9 cellular contexts compared by ENCODE assay signal in the genomic region with DNA sequence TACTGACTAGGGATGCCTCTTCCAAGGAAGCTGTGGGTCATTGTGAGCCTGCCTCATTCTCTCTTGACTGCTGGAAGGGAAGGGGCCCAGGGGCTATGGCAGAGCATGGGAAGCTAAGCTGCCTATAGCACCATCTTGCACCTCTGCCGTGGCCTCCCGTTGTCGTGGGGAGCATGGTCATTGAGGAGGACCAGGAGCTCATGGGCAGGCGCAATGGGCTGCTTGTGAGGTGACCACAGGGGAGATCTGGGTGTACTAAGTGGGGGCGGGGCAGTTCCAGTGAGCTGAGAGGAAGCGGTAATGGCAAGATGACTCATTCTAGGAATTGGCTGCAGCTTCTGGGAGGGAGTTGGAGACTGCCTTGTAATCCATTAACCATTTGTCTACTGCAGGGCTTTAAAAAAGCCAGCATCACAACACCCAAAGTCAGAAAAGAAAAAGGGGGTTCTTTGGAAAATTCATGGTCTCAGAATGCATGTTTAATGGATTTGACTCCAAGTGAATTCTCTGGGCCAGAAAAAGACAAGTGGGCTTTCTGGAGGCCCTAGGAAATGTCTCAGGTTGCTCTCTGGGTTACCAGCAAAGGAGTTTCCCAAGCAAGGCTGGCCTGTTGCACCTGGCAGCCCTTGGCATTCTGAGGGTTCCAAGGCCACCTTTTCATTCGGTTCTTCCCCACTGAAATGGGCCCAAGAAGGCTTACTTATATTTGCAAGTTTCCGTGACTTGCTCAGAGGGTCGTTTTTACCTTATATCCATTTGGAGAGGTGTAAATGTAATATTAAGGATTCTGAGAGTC. TPM values are rescaled to one million over a fixed set of nuclear protein-coding genes. Genes with fewer than 3 reads are reported as not detected.
DNase-seq lines count a peak whose midpoint lies in the region.
"Had no signal": no experiment of that assay in that cellular context is flagged by ENCODE, and none has a peak within 500 bp of the region (broad histone marks: within the 10 kb centered on the region; RNA-seq: fewer than 3 reads in every experiment).

No MANE protein-coding gene starts in this region.

- H3K9me3 Mint-ChIP-seq in immature natural killer cell = no peaks in the 10 kb centered on the region
- H3K9me3 Mint-ChIP-seq: naive B cell had no signal

- peaks cover 8 to 19% (median 13%) of the 10 kb centered on the region in 3 donors for H3K27me3 Mint-ChIP-seq in immature natural killer cell (ENCODE audit: low read depth in 3 of 3)

- H3K36me3 Mint-ChIP-seq in immature natural killer cell = peaks cover 0 to under 1% (median 0%) of the 10 kb centered on the region in 3 donors
- H3K36me3 Mint-ChIP-seq: naive B cell had no signal

- DNase-seq in NCI-H1694 (lab: John Stamatoyannopoulos, UW) = peak; percentile 38
- DNase-seq in NCI-H1694 treated with DMSO at 0.1 percent for 48 hours (lab: John Stamatoyannopoulos, UW) = no peak
- peak; percentile 94 for DNase-seq in HK-2 (ENCODE audit: unreplicated experiment)
- peak; percentile 76 for DNase-seq in T1000 (lab: John Stamatoyannopoulos, UW)
- DNase-seq in T47D (ENCODE audit: low read depth in 1 of 2, low spot score in 1 of 2) = peak; percentile 33 to 61
- DNase-seq in immature natural killer cell = peak in 2 of 3 donors; percentile 30 to 36
- peak; percentile 44 for DNase-seq in stimulated activated CD4-positive, alpha-beta T cell treated with anti-CD3 and anti-CD28 coated beads, Interleukin-12 subunit alpha, Interleukin-12 subunit beta, amount 100 ng/mL, for 4 hours
- no peak for DNase-seq in NCI-H526 (lab: John Stamatoyannopoulos, UW)
- DNase-seq: naive B cell had no signal

- in situ Hi-C loops in T47D (cut with HindIII; ENCODE audit: low pct_unique_long_range_greater_than_20kb, low sequenced_read_pairs) = no loop called here

- H3K4me3 Mint-ChIP-seq in immature natural killer cell = peak overlapping the region; percentile 51 to 93 (median 61)

- H3K27ac Mint-ChIP-seq in immature natural killer cell = peak overlapping the region; percentile 93 to 98 (median 98)

- H3K4me1 Mint-ChIP-seq in immature natural killer cell = peaks cover 87 to 90% of the 10 kb centered on the region in 2 donors

RNA-seq across cellular contexts. Expression of a gene that starts 3.6 kb away (rescaled TPM):
- polyA plus RNA-seq in immature natural killer cell = 1 to 10 TPM; 2.9 to 4.5 (median 2.9) TPM

Comparison
In these comparisons a context has a peak if more than half of its experiments do, and no peak if none do; other contexts are left out.
1. DNase-seq: peak in NCI-H1694 (single experiment), HK-2 (single experiment), T1000 (single experiment), T47D (2 of 2), immature natural killer cell (2 of 3) and stimulated activated CD4-positive, alpha-beta T cell treated with anti-CD3 and anti-CD28 coated beads, Interleukin-12 subunit alpha, Interleukin-12 subunit beta, amount 100 ng/mL, for 4 hours (single experiment); none in NCI-H1694 treated with DMSO at 0.1 percent for 48 hours (single experiment) and NCI-H526 (0 of 2).